Comparison of ENCODE assay signal across 28 cellular contexts in the genomic region with DNA sequence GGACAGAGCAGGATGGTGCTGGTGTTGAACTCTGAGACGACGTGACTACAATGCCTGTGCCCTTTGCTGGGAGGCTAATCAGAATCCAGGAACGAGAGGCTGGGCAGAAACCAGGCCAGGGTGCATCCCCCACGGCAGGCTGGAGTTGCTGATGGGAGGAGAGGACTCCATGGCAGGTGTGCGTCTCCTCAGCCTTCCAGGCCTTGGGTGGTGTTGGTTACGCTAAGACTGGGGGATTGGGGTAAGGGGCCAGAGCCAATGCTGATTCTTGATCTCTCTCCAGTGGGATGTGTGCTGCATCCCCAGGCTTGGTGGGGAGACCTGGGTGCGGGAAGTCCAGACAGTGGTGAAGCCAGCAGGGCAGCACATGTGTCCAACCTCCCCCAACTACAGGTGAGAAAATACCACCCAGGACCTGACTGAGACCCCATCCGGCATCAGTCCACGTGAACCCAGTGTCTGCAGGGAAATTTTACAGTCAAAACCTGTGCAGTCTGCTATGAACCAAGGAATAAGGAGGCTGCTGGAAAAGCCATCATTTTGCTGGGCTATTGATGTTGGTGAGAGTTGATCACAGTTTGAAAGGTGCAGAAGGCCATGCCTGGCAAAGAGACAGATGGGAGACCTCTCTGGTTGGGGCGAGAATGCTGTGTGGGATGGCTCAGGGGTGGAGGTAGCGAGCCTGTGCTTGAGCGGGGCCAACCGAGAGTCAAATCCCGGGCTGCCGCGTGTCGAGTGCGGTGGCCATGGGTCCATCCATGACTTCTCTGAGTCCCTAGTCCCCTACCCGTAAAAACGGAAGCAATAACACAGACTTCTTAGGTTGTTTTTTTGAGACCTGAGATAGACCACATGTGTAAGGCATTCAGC.
"Had no signal": no experiment of that assay in that cellular context is flagged by ENCODE, and none has a peak within 500 bp of the region (broad histone marks: within the 10 kb centered on the region; RNA-seq: fewer than 3 reads in every experiment).

No MANE protein-coding gene starts in this region.

- H3K9ac ChIP-seq: neural progenitor cell had no signal

- H3K27me3 ChIP-seq: neural progenitor cell, ovary, sigmoid colon, stomach, thyroid gland had no signal

- DNase-seq: cerebellar nuclear complex; dorsolateral prefrontal cortex; effector CD4-positive, alpha-beta T cell; foreskin melanocyte; hypothalamus; immature natural killer cell; left ventricle myocardium superior; lower lobe of right lung; naive B cell; nucleus accumbens; ovary; posterior cingulate gyrus; psoas muscle; right cardiac atrium; sigmoid colon; stimulated activated CD4-positive, alpha-beta T cell treated with anti-CD3 and anti-CD28 coated beads, Interleukin-2, amount 100 ng/mL, for 24 hours; stimulated activated CD4-positive, alpha-beta T cell treated with anti-CD3 and anti-CD28 coated beads, Interleukin-4, amount 100 ng/mL, for 24 hours; stimulated activated naive CD4-positive, alpha-beta T cell treated with Interleukin-2 at 50 U/mL for 16 hours; stomach; thyroid gland; trophoblast cell had no signal

- H3K27ac ChIP-seq: dorsolateral prefrontal cortex, epithelial cell of prostate, lower lobe of right lung, neural progenitor cell, ovary, psoas muscle, sigmoid colon, stomach, thyroid gland had no signal

- H3K27ac Mint-ChIP-seq: immature natural killer cell; naive B cell; natural killer cell treated with Interleukin-12 subunit alpha and Interleukin-12 subunit beta and Interleukin-15 and Interleukin-18, amount 100 ng/mL, for 72 hours; neural progenitor cell; stimulated activated effector memory CD8-positive, alpha-beta T cell treated with anti-CD3 and anti-CD28 coated beads, Interleukin-12 subunit alpha, Interleukin-12 subunit beta, amount 100 ng/mL, for 72 hours had no signal

- H3K9me3 ChIP-seq: lower lobe of right lung, ovary, psoas muscle, sigmoid colon, stomach, thyroid gland had no signal

- ATAC-seq: esophagus mucosa; left ventricle myocardium superior; natural killer cell treated with Interleukin-12 subunit alpha and Interleukin-12 subunit beta and Interleukin-15 and Interleukin-18, amount 100 ng/mL, for 72 hours; psoas muscle; right cardiac atrium; stimulated activated effector memory CD8-positive, alpha-beta T cell treated with anti-CD3 and anti-CD28 coated beads, Interleukin-12 subunit alpha, Interleukin-12 subunit beta, amount 100 ng/mL, for 72 hours had no signal

- H3K36me3 ChIP-seq: lower lobe of right lung, neural progenitor cell, ovary, sigmoid colon, stomach, thyroid gland had no signal

- H3K4me2 ChIP-seq: neural progenitor cell had no signal

- H3K4me1 Mint-ChIP-seq: immature natural killer cell; naive B cell; stimulated activated effector memory CD8-positive, alpha-beta T cell treated with anti-CD3 and anti-CD28 coated beads, Interleukin-12 subunit alpha, Interleukin-12 subunit beta, amount 100 ng/mL, for 72 hours had no signal

- H3K4me3 ChIP-seq: dorsolateral prefrontal cortex, lower lobe of right lung, neural progenitor cell, ovary, psoas muscle, sigmoid colon, stomach, thyroid gland had no signal

- H3K4me1 ChIP-seq: lower lobe of right lung, psoas muscle, sigmoid colon, stomach, thyroid gland had no signal

- H3K9me3 Mint-ChIP-seq: immature natural killer cell; natural killer cell treated with Interleukin-12 subunit alpha and Interleukin-12 subunit beta and Interleukin-15 and Interleukin-18, amount 100 ng/mL, for 72 hours; neural progenitor cell; stimulated activated effector memory CD8-positive, alpha-beta T cell treated with anti-CD3 and anti-CD28 coated beads, Interleukin-12 subunit alpha, Interleukin-12 subunit beta, amount 100 ng/mL, for 72 hours had no signal

- H2AFZ ChIP-seq: neural progenitor cell had no signal

- H3K36me3 Mint-ChIP-seq: immature natural killer cell; naive B cell; natural killer cell treated with Interleukin-12 subunit alpha and Interleukin-12 subunit beta and Interleukin-15 and Interleukin-18, amount 100 ng/mL, for 72 hours; neural progenitor cell; stimulated activated effector memory CD8-positive, alpha-beta T cell treated with anti-CD3 and anti-CD28 coated beads, Interleukin-12 subunit alpha, Interleukin-12 subunit beta, amount 100 ng/mL, for 72 hours had no signal

- FAIRE-seq: colon, keratinocyte had no signal

- H3K4me3 Mint-ChIP-seq: immature natural killer cell; natural killer cell treated with Interleukin-12 subunit alpha and Interleukin-12 subunit beta and Interleukin-15 and Interleukin-18, amount 100 ng/mL, for 72 hours; neural progenitor cell; stimulated activated effector memory CD8-positive, alpha-beta T cell treated with anti-CD3 and anti-CD28 coated beads, Interleukin-12 subunit alpha, Interleukin-12 subunit beta, amount 100 ng/mL, for 72 hours had no signal
